Comparison of ENCODE assay signal across 9 cellular contexts in the genomic region with DNA sequence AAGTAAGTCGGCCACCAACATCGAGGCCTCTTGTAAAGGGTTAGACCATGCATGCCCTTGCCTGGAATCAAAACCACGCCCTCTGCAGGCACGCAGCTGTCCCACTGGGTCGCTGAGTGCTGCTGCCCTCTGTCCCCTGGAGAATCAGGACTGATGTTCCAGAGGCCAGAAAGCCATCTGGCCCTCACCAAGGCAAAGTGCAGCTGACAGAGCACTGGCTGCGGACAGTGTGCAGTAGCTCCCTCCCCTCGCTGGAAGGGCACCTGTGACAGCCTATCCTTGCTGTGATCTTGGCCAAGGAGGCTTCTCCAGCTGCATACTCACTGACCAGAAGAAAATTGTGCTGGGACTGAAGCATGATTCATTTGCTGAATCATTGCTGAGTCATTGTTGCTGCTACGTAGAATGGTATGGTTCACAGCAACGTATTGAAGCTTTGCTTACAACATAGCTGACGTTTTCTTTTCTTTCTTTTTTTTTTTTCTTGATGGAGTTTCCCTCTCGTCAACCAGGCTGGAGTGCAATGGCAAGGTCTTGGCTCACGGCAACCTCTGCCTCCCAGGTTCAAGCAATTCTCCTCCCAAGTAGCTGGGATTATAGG. TPM values are rescaled to one million over a fixed set of nuclear protein-coding genes. Genes with fewer than 3 reads are reported as not detected.
DNase-seq lines count a peak whose midpoint lies in the region; ATAC-seq lines count a peak whose summit lies in the region.
"Had no signal": no experiment of that assay in that cellular context is flagged by ENCODE, and none has a peak within 500 bp of the region (broad histone marks: within the 10 kb centered on the region; RNA-seq: fewer than 3 reads in every experiment).

No MANE protein-coding gene starts in this region.

- peaks cover 28% of the 10 kb centered on the region for H3K4me1 ChIP-seq in skeletal muscle satellite cell (ENCODE audit: control insufficient read depth, insufficient read depth, low read length)

- H3K36me3 Mint-ChIP-seq in activated CD4-positive, alpha-beta memory T cell treated with anti-CD3 and anti-CD28 coated beads for 36 hours = no peaks in the 10 kb centered on the region
- H3K36me3 Mint-ChIP-seq in activated CD4-positive, alpha-beta memory T cell treated with anti-CD3 and anti-CD28 coated beads, Interleukin-2, amount 10 ng/mL, durations not matched to agents 7 days and 5 days (ENCODE audit: low read depth) = no peaks in the 10 kb centered on the region

- H3K9me3 Mint-ChIP-seq in activated CD4-positive, alpha-beta memory T cell treated with anti-CD3 and anti-CD28 coated beads for 36 hours = no peaks in the 10 kb centered on the region
- no peaks in the 10 kb centered on the region for H3K9me3 Mint-ChIP-seq in activated CD4-positive, alpha-beta memory T cell treated with anti-CD3 and anti-CD28 coated beads, Interleukin-2, amount 10 ng/mL, durations not matched to agents 7 days and 5 days
- H3K9me3 Mint-ChIP-seq: stimulated activated naive CD8-positive, alpha-beta T cell treated with anti-CD3 and anti-CD28 coated beads, Interleukin-15, Interleukin-2, amounts not matched to agents 100 ng/mL and 50 ng/mL, for 24 hours had no signal

- no peak overlapping the region for H3K4me3 Mint-ChIP-seq in activated CD4-positive, alpha-beta memory T cell treated with anti-CD3 and anti-CD28 coated beads for 36 hours
- H3K4me3 Mint-ChIP-seq in activated CD4-positive, alpha-beta memory T cell treated with anti-CD3 and anti-CD28 coated beads, Interleukin-2, amount 10 ng/mL, durations not matched to agents 7 days and 5 days = no peak overlapping the region
- H3K4me3 Mint-ChIP-seq: stimulated activated naive CD8-positive, alpha-beta T cell treated with anti-CD3 and anti-CD28 coated beads, Interleukin-15, Interleukin-2, amounts not matched to agents 100 ng/mL and 50 ng/mL, for 24 hours had no signal

- H3K36me3 ChIP-seq in skeletal muscle satellite cell (ENCODE audit: insufficient read depth, low read length) = no peaks in the 10 kb centered on the region

- peaks cover 7% of the 10 kb centered on the region for H3K27me3 Mint-ChIP-seq in activated CD4-positive, alpha-beta memory T cell treated with anti-CD3 and anti-CD28 coated beads for 36 hours
- H3K27me3 Mint-ChIP-seq in activated CD4-positive, alpha-beta memory T cell treated with anti-CD3 and anti-CD28 coated beads, Interleukin-2, amount 10 ng/mL, durations not matched to agents 7 days and 5 days = peaks cover 16% of the 10 kb centered on the region

- H3K4me3 ChIP-seq in skeletal muscle satellite cell (ENCODE audit: low read length) = peak overlapping the region; percentile 25

- CTCF ChIA-PET in activated CD4-positive, alpha-beta memory T cell treated with anti-CD3 and anti-CD28 coated beads for 36 hours (lab: Charles Lee) = interaction anchor here (0.6 to 1.2 kb wide), 3 partner anchors 97 to 1693 kb away, joined by 3 to 6 read pairs (median 3); no protein-coding TSS in a partner anchor
- CTCF ChIA-PET in activated CD4-positive, alpha-beta memory T cell treated with anti-CD3 and anti-CD28 coated beads, Interleukin-2, amount 10 ng/mL, durations not matched to agents 7 days and 5 days (lab: Charles Lee) = interaction anchor here (1.3 kb wide), 1 partner anchor 66 kb away, joined by 3 read pairs; no protein-coding TSS in a partner anchor

- no peaks in the 10 kb centered on the region for H3K9me3 ChIP-seq in skeletal muscle satellite cell (replicated peaks; ENCODE audit: low read length)

- peaks cover 27% of the 10 kb centered on the region for H3K4me1 Mint-ChIP-seq in activated CD4-positive, alpha-beta memory T cell treated with anti-CD3 and anti-CD28 coated beads for 36 hours (ENCODE audit: low read depth)
- H3K4me1 Mint-ChIP-seq in activated CD4-positive, alpha-beta memory T cell treated with anti-CD3 and anti-CD28 coated beads, Interleukin-2, amount 10 ng/mL, durations not matched to agents 7 days and 5 days = peaks cover 24% of the 10 kb centered on the region

- POLR2A ChIA-PET in activated CD4-positive, alpha-beta memory T cell treated with anti-CD3 and anti-CD28 coated beads for 36 hours (lab: Charles Lee) = no interaction called here
- POLR2A ChIA-PET in activated CD4-positive, alpha-beta memory T cell treated with anti-CD3 and anti-CD28 coated beads, Interleukin-2, amount 10 ng/mL, durations not matched to agents 7 days and 5 days (lab: Charles Lee) = no interaction called here

- no peaks in the 10 kb centered on the region for H3K27me3 ChIP-seq in skeletal muscle satellite cell (ENCODE audit: control insufficient read depth, insufficient read depth, low read length)

- H3K9ac ChIP-seq in skeletal muscle satellite cell (ENCODE audit: low read depth, low read length) = peak overlapping the region; percentile 34

- no peak overlapping the region for H3K27ac Mint-ChIP-seq in activated CD4-positive, alpha-beta memory T cell treated with anti-CD3 and anti-CD28 coated beads for 36 hours
- no peak overlapping the region for H3K27ac Mint-ChIP-seq in activated CD4-positive, alpha-beta memory T cell treated with anti-CD3 and anti-CD28 coated beads, Interleukin-2, amount 10 ng/mL, durations not matched to agents 7 days and 5 days
- H3K27ac Mint-ChIP-seq: stimulated activated naive CD8-positive, alpha-beta T cell treated with anti-CD3 and anti-CD28 coated beads, Interleukin-15, Interleukin-2, amounts not matched to agents 100 ng/mL and 50 ng/mL, for 24 hours had no signal

- intact Hi-C loops in activated CD4-positive, alpha-beta memory T cell treated with anti-CD3 and anti-CD28 coated beads for 36 hours (cut with micrococcal nuclease) = loop anchor here (5.0 kb wide), 2 partner anchors 78 to 588 kb away; no protein-coding TSS in a partner anchor

- peak overlapping the region; percentile 72 for H3K4me2 ChIP-seq in skeletal muscle satellite cell (ENCODE audit: low read length)

- ATAC-seq in esophagus mucosa (peak; percentile 94), GM21825 (IDR thresholded peaks at IDR 0.05; ENCODE audit: unreplicated experiment) (no peak), GM21390 (IDR thresholded peaks at IDR 0.05; ENCODE audit: unreplicated experiment) (no peak)

- peak; percentile 33 for DNase-seq in activated CD4-positive, alpha-beta memory T cell treated with anti-CD3 and anti-CD28 coated beads for 36 hours
- no peak for DNase-seq in activated CD4-positive, alpha-beta memory T cell treated with anti-CD3 and anti-CD28 coated beads, Interleukin-2, amount 10 ng/mL, durations not matched to agents 7 days and 5 days
- DNase-seq in RKO (ENCODE audit: low spot score) (peak; percentile 97), COR-L47 (lab: John Stamatoyannopoulos, UW) (no peak)

RNA-seq across cellular contexts. Expression of a gene that starts 30.4 kb away (rescaled TPM):
- total RNA-seq in activated CD4-positive, alpha-beta memory T cell treated with anti-CD3 and anti-CD28 coated beads for 36 hours = not detected
- total RNA-seq in activated CD4-positive, alpha-beta memory T cell treated with anti-CD3 and anti-CD28 coated beads, Interleukin-2, amount 10 ng/mL, durations not matched to agents 7 days and 5 days = not detected
- not detected for total RNA-seq in esophagus mucosa
- total RNA-seq in skeletal muscle satellite cell (2012; rRNA removed) = not detected in 2 replicates

Comparison
In these comparisons a context has a peak if more than half of its experiments do, and no peak if none do; other contexts are left out.
1. DNase-seq: peak in activated CD4-positive, alpha-beta memory T cell treated with anti-CD3 and anti-CD28 coated beads for 36 hours (single experiment) and RKO (single experiment); none in activated CD4-positive, alpha-beta memory T cell treated with anti-CD3 and anti-CD28 coated beads, Interleukin-2, amount 10 ng/mL, durations not matched to agents 7 days and 5 days (single experiment) and COR-L47 (single experiment).